Comparison of ENCODE assay signal across 17 cellular contexts in genomic region chr12:89636776-89637160, GRCh38.
DNase-seq lines count a peak whose midpoint lies in the region; ATAC-seq, FAIRE-seq and TF ChIP-seq lines count a peak whose summit lies in the region.
"Had no signal": no experiment of that assay in that cellular context is flagged by ENCODE, and none has a peak within 500 bp of the region (broad histone marks: within the 10 kb centered on the region; RNA-seq: fewer than 3 reads in every experiment).

No MANE protein-coding gene starts in this region.

- ATAC-seq in HepG2 (no peak), right lobe of liver (no peak), T-helper 17 cell (no peak), GM21529 (IDR thresholded peaks at IDR 0.05; ENCODE audit: unreplicated experiment) (no peak)
- ATAC-seq in stimulated activated memory B cell treated with anti-CD40 and anti-IgM and Interleukin-4, amounts not matched to agents 10 μg/mL and 1 μg/mL and 100 μg/mL, for 72 hours: no peak
- ATAC-seq: body of pancreas had no signal

- TF ChIP-seq POLR2A in HepG2 (IDR thresholded peaks at IDR 0.05; ENCODE audit: insufficient read depth in 1 of 2, low read depth in 2 of 2, low read length in 2 of 2) (no peak), right lobe of liver (IDR thresholded peaks at IDR 0.05) (no peak)

- H3K9ac ChIP-seq in HepG2 (ENCODE audit: insufficient read depth, low read depth, low read length): no peak overlapping the region

- TF ChIP-seq RAD21 in HepG2 (CRISPR knock-in tag; IDR thresholded peaks at IDR 0.05): no peak

- 100% methylated on average over 1 of the region's 1 CpG for WGBS in HepG2 (ENCODE audit: low lambda C conversion rate)
- 100% methylated on average over 1 of the region's 1 CpG for WGBS in right lobe of liver (ENCODE audit: insufficient coverage, low coverage, low lambda C conversion rate, missing lambda C conversion rate)

- H3K4me1 ChIP-seq in HepG2 (ENCODE audit: insufficient read depth, low read length) (peaks cover 51% of the 10 kb centered on the region), right lobe of liver (peaks cover 0 to 9% (median 4%) of the 10 kb centered on the region in 4 donors)

- H3K27me3 Mint-ChIP-seq in T-helper 17 cell: no peaks in the 10 kb centered on the region
- H3K27me3 Mint-ChIP-seq in stimulated activated memory B cell treated with anti-CD40 and anti-IgM and Interleukin-4, amounts not matched to agents 10 μg/mL and 1 μg/mL and 100 μg/mL, for 72 hours: no peaks in the 10 kb centered on the region

- H3K27ac ChIP-seq in HepG2 (ENCODE audit: extremely low read length, insufficient read depth, low read length): peak overlapping the region; percentile 16
- H3K27ac ChIP-seq in right lobe of liver: no peak overlapping the region
- H3K27ac ChIP-seq: body of pancreas, PC-9 had no signal

- no peaks in the 10 kb centered on the region for H3K79me2 ChIP-seq in HepG2 (ENCODE audit: insufficient read depth, low read length)

- H3K36me3 ChIP-seq in HepG2 (replicated peaks in 1 of 2; ENCODE audit: control insufficient read depth in 1 of 2, insufficient read depth in 2 of 2, low read length in 2 of 2) (no peaks in the 10 kb centered on the region; a peak in 1 of 5 replicates), right lobe of liver (no peaks in the 10 kb centered on the region)

- intact Hi-C loops in HepG2 (cut with micrococcal nuclease; ENCODE audit: unreplicated experiment): no loop called here
- intact Hi-C loops in right lobe of liver (cut with DNase I): no loop called here

- BruUV-seq in HepG2 (replicated peaks; lab: Mats Ljungman, UMichigan): no TSS peak

- POLR2A ChIA-PET in HepG2 (lab: Yijun Ruan, JAX): no interaction called here

- no peak for FAIRE-seq in HepG2 (lab: Jason Lieb, UNC)
- FAIRE-seq: urothelium cell line had no signal

- H3K4me3 ChIP-seq in HepG2 (replicated peaks in 1 of 3; ENCODE audit: insufficient read depth in 1 of 3, low read depth in 2 of 3, low read length in 3 of 3): no peak overlapping the region
- no peak overlapping the region for H3K4me3 ChIP-seq in right lobe of liver
- no peak overlapping the region for H3K4me3 ChIP-seq in fibroblast of mammary gland (ENCODE audit: control insufficient read depth, low read depth, low read length)
- H3K4me3 ChIP-seq: body of pancreas, PC-9 had no signal

- no peaks in the 10 kb centered on the region for H3K9me3 Mint-ChIP-seq in stimulated activated memory B cell treated with anti-CD40 and anti-IgM and Interleukin-4, amounts not matched to agents 10 μg/mL and 1 μg/mL and 100 μg/mL, for 72 hours

- CTCF ChIA-PET in HepG2 (lab: Yijun Ruan, JAX; ENCODE audit: low intra/inter-chr PET ratio, low total read pairs): no interaction called here

- TF ChIP-seq CTCF in HepG2 (CRISPR knock-in tag; IDR thresholded peaks at IDR 0.05) (no peak), right lobe of liver (IDR thresholded peaks at IDR 0.05) (no peak), fibroblast of mammary gland (conservative IDR thresholded peaks at IDR 0.05; ENCODE audit: control insufficient read depth, insufficient read depth, low read depth, low read length) (no peak)

- H3K9me3 ChIP-seq in HepG2 (ENCODE audit: low read length) (no peaks in the 10 kb centered on the region), right lobe of liver (no peaks in the 10 kb centered on the region), T-helper 17 cell (ENCODE audit: control insufficient read depth, low read length, poor library complexity, severe bottlenecking) (no peaks in the 10 kb centered on the region)
- H3K9me3 ChIP-seq: body of pancreas had no signal

- H3K27me3 ChIP-seq in HepG2 (ENCODE audit: control insufficient read depth in 1 of 2, insufficient read depth in 2 of 2, low read length in 2 of 2) (no peaks in the 10 kb centered on the region), right lobe of liver (no peaks in the 10 kb centered on the region)
- H3K27me3 ChIP-seq: body of pancreas had no signal

- DNase-seq in HepG2 (ENCODE audit: low spot score): no peak
- no peak for DNase-seq in right lobe of liver
- no peak for DNase-seq in T-helper 17 cell
- peak; percentile 25 for DNase-seq in fibroblast of mammary gland (ENCODE audit: low read depth)
- no peak for DNase-seq in NCI-H1048 (lab: John Stamatoyannopoulos, UW)
- DNase-seq in activated gamma-delta T cell treated with Interleukin-2 at 50 U/mL for 16 hours: no peak
- DNase-seq: activated CD4-positive, CD25-positive, alpha-beta regulatory T cell treated with anti-CD3 and anti-CD28 coated beads, Interleukin-2, amount 50 U/mL, for 72 hours; activated naive CD4-positive, alpha-beta T cell; body of pancreas; NCI-H1436; NCI-H748 treated with DMSO at 0.1 percent for 48 hours; PC-9; stimulated activated CD4-positive, alpha-beta T cell treated with anti-CD3 and anti-CD28 coated beads, Interleukin-2, amount 100 ng/mL, for 48 hours; T-helper 9 cell had no signal

- H4K20me1 ChIP-seq in HepG2 (ENCODE audit: insufficient read depth, low read length): no peaks in the 10 kb centered on the region

- peak overlapping the region; percentile 5 for H3K4me3 Mint-ChIP-seq in T-helper 17 cell
- no peak overlapping the region for H3K4me3 Mint-ChIP-seq in stimulated activated memory B cell treated with anti-CD40 and anti-IgM and Interleukin-4, amounts not matched to agents 10 μg/mL and 1 μg/mL and 100 μg/mL, for 72 hours

- peaks cover 20% of the 10 kb centered on the region for H3K4me1 Mint-ChIP-seq in T-helper 17 cell
- peaks cover 24% of the 10 kb centered on the region for H3K4me1 Mint-ChIP-seq in stimulated activated memory B cell treated with anti-CD40 and anti-IgM and Interleukin-4, amounts not matched to agents 10 μg/mL and 1 μg/mL and 100 μg/mL, for 72 hours

- no peak for TF ChIP-seq EP300 in HepG2 (IDR thresholded peaks at IDR 0.05; ENCODE audit: low read depth in 2 of 2, low read length in 2 of 2)
- no peak for TF ChIP-seq EP300 in HepG2 (CRISPR knock-in tag; IDR thresholded peaks at IDR 0.05; ENCODE audit: borderline replicate concordance)

- peaks cover 11% of the 10 kb centered on the region for H3K36me3 Mint-ChIP-seq in T-helper 17 cell (ENCODE audit: low read depth)
- H3K36me3 Mint-ChIP-seq in stimulated activated memory B cell treated with anti-CD40 and anti-IgM and Interleukin-4, amounts not matched to agents 10 μg/mL and 1 μg/mL and 100 μg/mL, for 72 hours: peaks cover 45% of the 10 kb centered on the region

- peak overlapping the region; percentile 83 for H3K27ac Mint-ChIP-seq in T-helper 17 cell
- H3K27ac Mint-ChIP-seq in stimulated activated memory B cell treated with anti-CD40 and anti-IgM and Interleukin-4, amounts not matched to agents 10 μg/mL and 1 μg/mL and 100 μg/mL, for 72 hours: peak overlapping the region; percentile 30

- H3K4me2 ChIP-seq in HepG2 (ENCODE audit: low read depth, low read length): no peak overlapping the region
- H3K4me2 ChIP-seq: PC-9 had no signal

- H2AFZ ChIP-seq in HepG2 (ENCODE audit: low read length): no peak overlapping the region
- H2AFZ ChIP-seq: PC-9 had no signal

- in situ Hi-C loops in HepG2 (cut with HindIII; ENCODE audit: extremely low pct_ligation_motif_present, low pct_unique_long_range_greater_than_20kb): no loop called here

TF ChIP-seq in HepG2, 621 proteins besides CTCF, POLR2A, EP300 and RAD21 (continues in another document):
- no peak for TF ChIP-seq CBFB (CRISPR knock-in tag; IDR thresholded peaks at IDR 0.05)
- TF ChIP-seq SALL1 (CRISPR knock-in tag; IDR thresholded peaks at IDR 0.05): no peak
- TF ChIP-seq NR2F1 (CRISPR knock-in tag; IDR thresholded peaks at IDR 0.05): no peak
- no peak for TF ChIP-seq ZFP91 (CRISPR knock-in tag; IDR thresholded peaks at IDR 0.05; ENCODE audit: borderline replicate concordance)
- TF ChIP-seq ZNF737 (CRISPR knock-in tag; IDR thresholded peaks at IDR 0.05; ENCODE audit: borderline replicate concordance): no peak
- no peak for TF ChIP-seq ATF1 (CRISPR knock-in tag; IDR thresholded peaks at IDR 0.05)
- no peak for TF ChIP-seq ZNF431 (CRISPR knock-in tag; IDR thresholded peaks at IDR 0.05; ENCODE audit: borderline replicate concordance, low read depth)
- no peak for TF ChIP-seq STAT5B (CRISPR knock-in tag; IDR thresholded peaks at IDR 0.05)
- no peak for TF ChIP-seq ZNF34 (CRISPR knock-in tag; IDR thresholded peaks at IDR 0.05; ENCODE audit: borderline replicate concordance)
- TF ChIP-seq RNF2 (conservative IDR thresholded peaks at IDR 0.05; ENCODE audit: low read depth): no peak
- TF ChIP-seq ZNF709 (CRISPR knock-in tag; IDR thresholded peaks at IDR 0.05): no peak
- no peak for TF ChIP-seq ZNF3 (CRISPR knock-in tag; IDR thresholded peaks at IDR 0.05)
- no peak for TF ChIP-seq ZBTB2 (CRISPR knock-in tag; IDR thresholded peaks at IDR 0.05; ENCODE audit: low read depth)
- TF ChIP-seq ZNF354B (CRISPR knock-in tag; IDR thresholded peaks at IDR 0.05): no peak
